In the genomic region with DNA sequence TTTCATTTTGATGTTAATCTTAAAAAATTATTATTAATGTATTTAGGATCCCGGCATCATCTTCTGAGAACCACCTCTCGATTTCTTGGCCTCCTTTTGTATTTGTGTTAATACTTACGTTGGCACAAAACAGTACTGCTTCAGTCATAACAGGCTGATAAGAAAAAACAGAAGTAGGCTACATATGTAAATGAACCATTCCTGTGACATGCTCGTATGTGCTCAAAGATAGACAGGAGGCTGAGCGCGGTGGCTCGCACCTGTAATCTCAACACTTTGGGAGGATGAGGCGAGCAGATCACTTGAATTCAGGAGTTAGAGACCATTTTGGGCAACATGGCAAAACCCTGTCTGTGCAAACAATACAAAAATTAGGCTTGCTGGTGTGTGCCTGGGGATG, we compare ENCODE assay signal across 28 cellular contexts.
"Had no signal": no experiment of that assay in that cellular context is flagged by ENCODE, and none has a peak within 500 bp of the region (broad histone marks: within the 10 kb centered on the region; RNA-seq: fewer than 3 reads in every experiment).

No MANE protein-coding gene starts in this region.

- H3K27ac ChIP-seq: left lung, lower lobe of right lung, neural progenitor cell, neutrophil, right atrium auricular region, right lobe of liver, stomach, testis, thyroid gland, transverse colon, upper lobe of left lung had no signal

- H3K4me1 ChIP-seq: left lung, lower lobe of right lung, right atrium auricular region, right lobe of liver, stomach, testis, thyroid gland, transverse colon, upper lobe of left lung had no signal

- H3K9me3 ChIP-seq: left lung, lower lobe of right lung, neutrophil, right atrium auricular region, right lobe of liver, stomach, testis, thyroid gland, transverse colon, upper lobe of left lung had no signal

- H3K27me3 ChIP-seq: left lung, neural progenitor cell, neutrophil, right atrium auricular region, right lobe of liver, stomach, testis, thyroid gland, transverse colon, upper lobe of left lung had no signal

- DNase-seq: hypothalamus; immature natural killer cell; kidney; left colon; left lung; lower lobe of right lung; mammary epithelial cell; mesendoderm; naive B cell; natural killer cell; nephron progenitor cell; occipital lobe; right lobe of liver; stimulated activated CD4-positive, alpha-beta T cell treated with anti-CD3 and anti-CD28 coated beads, Interleukin-1b, Interleukin-23, amount 100 ng/mL, for 48 hours; stimulated activated CD4-positive, alpha-beta T cell treated with anti-CD3 and anti-CD28 coated beads, Interleukin-2, amount 100 ng/mL, for 48 hours; stimulated activated naive B cell treated with anti-CD40 and anti-IgM and Interleukin-4, amounts not matched to agents 10 μg/mL and 1 μg/mL and 100 μg/mL, for 72 hours; stimulated activated naive CD8-positive, alpha-beta T cell treated with anti-CD3 and anti-CD28 coated beads, Interleukin-15, Interleukin-2, amounts not matched to agents 100 U/mL and 50 U/mL, for 24 hours; stomach; testis; thyroid gland; transverse colon; upper lobe of left lung had no signal

- FAIRE-seq: islet of Langerhans, kidney, urothelium cell line had no signal

- H3K4me3 ChIP-seq: left lung, lower lobe of right lung, neural progenitor cell, right atrium auricular region, right lobe of liver, smooth muscle cell, stomach, testis, thyroid gland, transverse colon, upper lobe of left lung had no signal

- ATAC-seq: left colon; left lung; lower lobe of right lung; natural killer cell; right lobe of liver; stimulated activated naive B cell treated with anti-CD40 and anti-IgM and Interleukin-4, amounts not matched to agents 10 μg/mL and 1 μg/mL and 100 μg/mL, for 72 hours; stimulated activated naive CD8-positive, alpha-beta T cell treated with anti-CD3 and anti-CD28 coated beads, Interleukin-15, Interleukin-2, amounts not matched to agents 100 U/mL and 50 U/mL, for 24 hours had no signal

- H3K36me3 ChIP-seq: left lung, lower lobe of right lung, neural progenitor cell, neutrophil, right atrium auricular region, right lobe of liver, stomach, thyroid gland, transverse colon, upper lobe of left lung had no signal
